In the genomic region with DNA sequence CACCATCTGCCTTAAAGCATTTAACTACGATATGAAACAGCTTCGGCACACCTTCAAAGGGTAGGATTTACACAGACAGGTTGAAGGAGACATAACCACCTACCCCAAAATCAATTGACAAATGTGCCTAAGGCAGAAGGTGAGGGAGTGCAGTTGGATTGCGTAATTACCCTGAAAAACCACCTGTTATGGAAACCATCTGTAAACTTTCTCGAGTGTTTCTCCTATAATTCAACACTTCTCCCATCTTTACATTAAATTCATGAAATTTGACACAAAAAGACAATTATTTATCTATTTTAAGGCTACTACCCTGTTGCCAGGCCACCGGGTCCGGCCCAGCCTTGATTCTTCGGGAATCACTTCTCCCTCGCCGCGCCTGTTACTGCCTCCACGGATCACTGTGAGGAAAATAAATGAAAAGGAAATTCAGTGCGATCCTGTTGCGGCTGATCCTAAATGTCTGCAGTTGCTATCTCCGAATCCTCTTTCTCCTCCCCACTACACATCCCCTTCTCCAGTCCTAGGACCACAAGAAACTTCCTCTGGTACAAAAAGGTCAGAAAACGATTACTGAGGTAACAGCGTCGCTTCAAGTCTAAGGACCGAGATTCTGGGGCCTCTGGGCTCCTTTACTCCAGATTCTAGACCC, we compare ENCODE assay signal across 8 cellular contexts. TPM values are rescaled to one million over a fixed set of nuclear protein-coding genes. Genes with fewer than 3 reads are reported as not detected.
A peak's percentile ranks its signal among the peaks of the same experiment; 100 is the strongest.
DNase-seq lines count a peak whose midpoint lies in the region; ATAC-seq lines count a peak whose summit lies in the region.

No MANE protein-coding gene starts in this region.

- H3K4me2 ChIP-seq in Karpas-422 (ENCODE audit: low read depth, low read length, poor library complexity, severe bottlenecking), result peak overlapping the region; percentile 87

- peak overlapping the region; percentile 94 for H3K4me3 ChIP-seq in Karpas-422 (ENCODE audit: low read length)
- H3K4me3 ChIP-seq in iPS-20b (ENCODE audit: low read length), result peak overlapping the region; percentile 91

- DNase-seq in NCI-H1092 treated with DMSO at 0.1 percent for 48 hours (lab: John Stamatoyannopoulos, UW) (peak; percentile 49), NCI-H1092 (lab: John Stamatoyannopoulos, UW) (no peak), Karpas-422 (peak; percentile 73), amniotic epithelial cell (ENCODE audit: low read depth) (peak; percentile 19), smooth muscle cell of the brain vasculature (ENCODE audit: low read depth, low spot score) (peak; percentile 1)

- H3K4me1 ChIP-seq in Karpas-422 (ENCODE audit: low read length) (peaks cover 32% of the 10 kb centered on the region), iPS-20b (ENCODE audit: insufficient read depth, low read length) (peaks cover 3% of the 10 kb centered on the region; the same call in 1 of the 2 replicates)

- no peaks in the 10 kb centered on the region for H4K20me1 ChIP-seq in Karpas-422 (ENCODE audit: insufficient read depth, low read depth, low read length)

- H3K27ac ChIP-seq in Karpas-422 (ENCODE audit: low read length) (peak overlapping the region; percentile 68), iPS-20b (ENCODE audit: low read length) (peak overlapping the region; percentile 40)

- no peaks in the 10 kb centered on the region for H3K9me2 ChIP-seq in Karpas-422 (replicated peaks; ENCODE audit: insufficient read depth, low read length)

- H3K79me2 ChIP-seq in Karpas-422 (ENCODE audit: low read length), result peaks cover 94% of the 10 kb centered on the region

- H2AFZ ChIP-seq in Karpas-422 (ENCODE audit: low read length), result no peak overlapping the region

- no peak for ATAC-seq in GM18867 (IDR thresholded peaks at IDR 0.05; ENCODE audit: unreplicated experiment)
- no peak for ATAC-seq in GM18873 (IDR thresholded peaks at IDR 0.05; ENCODE audit: low FRiP score, unreplicated experiment)

- no peaks in the 10 kb centered on the region for H3K9me3 ChIP-seq in Karpas-422 (ENCODE audit: low read length)
- no peaks in the 10 kb centered on the region for H3K9me3 ChIP-seq in iPS-20b (ENCODE audit: insufficient read depth, low read depth, low read length)

- no peaks in the 10 kb centered on the region for H3K27me3 ChIP-seq in Karpas-422 (ENCODE audit: low read length)
- peaks cover 14% of the 10 kb centered on the region for H3K27me3 ChIP-seq in iPS-20b (ENCODE audit: insufficient read depth, low read length)

- peak overlapping the region; percentile 86 for H3K9ac ChIP-seq in Karpas-422 (ENCODE audit: low read length)
- peak overlapping the region; percentile 95 for H3K9ac ChIP-seq in iPS-20b (ENCODE audit: low read depth, low read length)

- peaks cover 47% of the 10 kb centered on the region for H3K36me3 ChIP-seq in Karpas-422 (ENCODE audit: insufficient read depth, low read length)
- H3K36me3 ChIP-seq in iPS-20b (ENCODE audit: insufficient read depth, low read depth, low read length), result peaks cover 24% of the 10 kb centered on the region; the same call in 1 of the 2 replicates

RNA-seq across cellular contexts. Expression of a gene that starts 0.7 kb away (rescaled TPM):
- total RNA-seq in Karpas-422 (2014; rRNA removed; shearing (Covaris generic); ENCODE audit: low replicate concordance), result 56.3 and 62.8 TPM in 2 replicates

RNA-seq across cellular contexts. Expression of a gene that starts 0.8 kb away (rescaled TPM):
- 60.6 and 62.2 TPM in 2 replicates for total RNA-seq in Karpas-422 (2014; rRNA removed; shearing (Covaris generic); ENCODE audit: low replicate concordance)

RNA-seq across cellular contexts. Expression of a gene that starts 60.0 kb away (rescaled TPM):
- total RNA-seq in Karpas-422 (2014; rRNA removed; shearing (Covaris generic); ENCODE audit: low replicate concordance), result 5.6 and 17.3 TPM in 2 replicates
